1 cellular context compared by ENCODE assay signal in genomic region chr1:32351077-32351858, GRCh38.
TF ChIP-seq lines count a peak whose summit lies in the region.

No MANE protein-coding gene starts in this region.

TF ChIP-seq in WTC11, 78 proteins besides CTCF, POLR2A, EP300 and RAD21 (continued from another document):
- TF ChIP-seq, protein P1, sequence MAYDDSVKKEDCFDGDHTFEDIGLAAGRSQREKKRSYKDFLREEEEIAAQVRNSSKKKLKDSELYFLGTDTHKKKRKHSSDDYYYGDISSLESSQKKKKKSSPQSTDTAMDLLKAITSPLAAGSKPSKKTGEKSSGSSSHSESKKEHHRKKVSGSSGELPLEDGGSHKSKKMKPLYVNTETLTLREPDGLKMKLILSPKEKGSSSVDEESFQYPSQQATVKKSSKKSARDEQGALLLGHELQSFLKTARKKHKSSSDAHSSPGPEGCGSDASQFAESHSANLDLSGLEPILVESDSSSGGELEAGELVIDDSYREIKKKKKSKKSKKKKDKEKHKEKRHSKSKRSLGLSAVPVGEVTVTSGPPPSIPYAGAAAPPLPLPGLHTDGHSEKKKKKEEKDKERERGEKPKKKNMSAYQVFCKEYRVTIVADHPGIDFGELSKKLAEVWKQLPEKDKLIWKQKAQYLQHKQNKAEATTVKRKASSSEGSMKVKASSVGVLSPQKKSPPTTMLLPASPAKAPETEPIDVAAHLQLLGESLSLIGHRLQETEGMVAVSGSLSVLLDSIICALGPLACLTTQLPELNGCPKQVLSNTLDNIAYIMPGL (CRISPR knock-in tag; IDR thresholded peaks at IDR 0.05): peak; percentile 66
- TF ChIP-seq NR2C2 (CRISPR knock-in tag; IDR thresholded peaks at IDR 0.05): 0 out of 2 replicates have a peak, but pooled peaks have one; percentile 27
- TF ChIP-seq, protein P2, sequence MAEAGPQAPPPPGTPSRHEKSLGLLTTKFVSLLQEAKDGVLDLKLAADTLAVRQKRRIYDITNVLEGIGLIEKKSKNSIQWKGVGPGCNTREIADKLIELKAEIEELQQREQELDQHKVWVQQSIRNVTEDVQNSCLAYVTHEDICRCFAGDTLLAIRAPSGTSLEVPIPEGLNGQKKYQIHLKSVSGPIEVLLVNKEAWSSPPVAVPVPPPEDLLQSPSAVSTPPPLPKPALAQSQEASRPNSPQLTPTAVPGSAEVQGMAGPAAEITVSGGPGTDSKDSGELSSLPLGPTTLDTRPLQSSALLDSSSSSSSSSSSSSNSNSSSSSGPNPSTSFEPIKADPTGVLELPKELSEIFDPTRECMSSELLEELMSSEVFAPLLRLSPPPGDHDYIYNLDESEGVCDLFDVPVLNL (CRISPR knock-in tag; IDR thresholded peaks at IDR 0.05; ENCODE audit: borderline replicate concordance, low read depth): no peak
- TF ChIP-seq, protein P3, sequence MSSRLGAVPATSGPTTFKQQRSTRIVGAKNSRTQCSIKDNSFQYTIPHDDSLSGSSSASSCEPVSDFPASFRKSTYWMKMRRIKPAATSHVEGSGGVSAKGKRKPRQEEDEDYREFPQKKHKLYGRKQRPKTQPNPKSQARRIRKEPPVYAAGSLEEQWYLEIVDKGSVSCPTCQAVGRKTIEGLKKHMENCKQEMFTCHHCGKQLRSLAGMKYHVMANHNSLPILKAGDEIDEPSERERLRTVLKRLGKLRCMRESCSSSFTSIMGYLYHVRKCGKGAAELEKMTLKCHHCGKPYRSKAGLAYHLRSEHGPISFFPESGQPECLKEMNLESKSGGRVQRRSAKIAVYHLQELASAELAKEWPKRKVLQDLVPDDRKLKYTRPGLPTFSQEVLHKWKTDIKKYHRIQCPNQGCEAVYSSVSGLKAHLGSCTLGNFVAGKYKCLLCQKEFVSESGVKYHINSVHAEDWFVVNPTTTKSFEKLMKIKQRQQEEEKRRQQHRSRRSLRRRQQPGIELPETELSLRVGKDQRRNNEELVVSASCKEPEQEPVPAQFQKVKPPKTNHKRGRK (CRISPR knock-in tag; IDR thresholded peaks at IDR 0.05; ENCODE audit: borderline replicate concordance): no peak
- peak; percentile 61; the same call in 1 of the 2 replicates for TF ChIP-seq TEAD4 (CRISPR knock-in tag; IDR thresholded peaks at IDR 0.05)
- TF ChIP-seq RORB (CRISPR knock-in tag; IDR thresholded peaks at IDR 0.05): no peak
- peak; percentile 67 for TF ChIP-seq MYBL2 (CRISPR knock-in tag; IDR thresholded peaks at IDR 0.05)
- peak; percentile 77; the same call in 1 of the 2 replicates for TF ChIP-seq ETV6 (CRISPR knock-in tag; IDR thresholded peaks at IDR 0.05)
- TF ChIP-seq IRF1 (CRISPR knock-in tag; IDR thresholded peaks at IDR 0.05): peak; percentile 81
- peak; percentile 82 for TF ChIP-seq CREB1 (CRISPR knock-in tag; IDR thresholded peaks at IDR 0.05)
- TF ChIP-seq NFE2L1 (CRISPR knock-in tag; IDR thresholded peaks at IDR 0.05): peak; percentile 90
- TF ChIP-seq TEAD1 (CRISPR knock-in tag; IDR thresholded peaks at IDR 0.05): peak; percentile 92
- TF ChIP-seq GTF2I (CRISPR knock-in tag; conservative IDR thresholded peaks at IDR 0.05): no peak
- peak; percentile 81 for TF ChIP-seq FOXP4 (CRISPR knock-in tag; IDR thresholded peaks at IDR 0.05)
- TF ChIP-seq, protein P4, sequence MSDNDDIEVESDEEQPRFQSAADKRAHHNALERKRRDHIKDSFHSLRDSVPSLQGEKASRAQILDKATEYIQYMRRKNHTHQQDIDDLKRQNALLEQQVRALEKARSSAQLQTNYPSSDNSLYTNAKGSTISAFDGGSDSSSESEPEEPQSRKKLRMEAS (CRISPR knock-in tag; IDR thresholded peaks at IDR 0.05): peak; percentile 99
- TF ChIP-seq, protein P5, sequence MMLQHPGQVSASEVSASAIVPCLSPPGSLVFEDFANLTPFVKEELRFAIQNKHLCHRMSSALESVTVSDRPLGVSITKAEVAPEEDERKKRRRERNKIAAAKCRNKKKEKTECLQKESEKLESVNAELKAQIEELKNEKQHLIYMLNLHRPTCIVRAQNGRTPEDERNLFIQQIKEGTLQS (CRISPR knock-in tag; conservative IDR thresholded peaks at IDR 0.05): peak; percentile 61; the same call in 1 of the 2 replicates
- TF ChIP-seq ZBTB21 (CRISPR knock-in tag; IDR thresholded peaks at IDR 0.05; ENCODE audit: borderline replicate concordance): no peak; the same call in 1 of the 2 replicates
- TF ChIP-seq KAT7 (CRISPR knock-in tag; IDR thresholded peaks at IDR 0.05; ENCODE audit: borderline replicate concordance): no peak
- TF ChIP-seq RELA (CRISPR knock-in tag; IDR thresholded peaks at IDR 0.05; ENCODE audit: borderline replicate concordance): peak; percentile 80; the same call in 1 of the 2 replicates
- peak; percentile 53; the same call in 1 of the 2 replicates for TF ChIP-seq ARID4B (CRISPR knock-in tag; IDR thresholded peaks at IDR 0.05; ENCODE audit: borderline replicate concordance)
- TF ChIP-seq SMAD3 (CRISPR knock-in tag; IDR thresholded peaks at IDR 0.05; ENCODE audit: borderline replicate concordance): peak; percentile 71; the same call in 1 of the 2 replicates
- TF ChIP-seq ESRRA (CRISPR knock-in tag; IDR thresholded peaks at IDR 0.05; ENCODE audit: borderline replicate concordance): peak; percentile 64; the same call in 1 of the 2 replicates
- no peak for TF ChIP-seq EMX1 (CRISPR knock-in tag; IDR thresholded peaks at IDR 0.05)
- no peak for TF ChIP-seq ATF1 (CRISPR knock-in tag; IDR thresholded peaks at IDR 0.05)
- TF ChIP-seq, protein P6, sequence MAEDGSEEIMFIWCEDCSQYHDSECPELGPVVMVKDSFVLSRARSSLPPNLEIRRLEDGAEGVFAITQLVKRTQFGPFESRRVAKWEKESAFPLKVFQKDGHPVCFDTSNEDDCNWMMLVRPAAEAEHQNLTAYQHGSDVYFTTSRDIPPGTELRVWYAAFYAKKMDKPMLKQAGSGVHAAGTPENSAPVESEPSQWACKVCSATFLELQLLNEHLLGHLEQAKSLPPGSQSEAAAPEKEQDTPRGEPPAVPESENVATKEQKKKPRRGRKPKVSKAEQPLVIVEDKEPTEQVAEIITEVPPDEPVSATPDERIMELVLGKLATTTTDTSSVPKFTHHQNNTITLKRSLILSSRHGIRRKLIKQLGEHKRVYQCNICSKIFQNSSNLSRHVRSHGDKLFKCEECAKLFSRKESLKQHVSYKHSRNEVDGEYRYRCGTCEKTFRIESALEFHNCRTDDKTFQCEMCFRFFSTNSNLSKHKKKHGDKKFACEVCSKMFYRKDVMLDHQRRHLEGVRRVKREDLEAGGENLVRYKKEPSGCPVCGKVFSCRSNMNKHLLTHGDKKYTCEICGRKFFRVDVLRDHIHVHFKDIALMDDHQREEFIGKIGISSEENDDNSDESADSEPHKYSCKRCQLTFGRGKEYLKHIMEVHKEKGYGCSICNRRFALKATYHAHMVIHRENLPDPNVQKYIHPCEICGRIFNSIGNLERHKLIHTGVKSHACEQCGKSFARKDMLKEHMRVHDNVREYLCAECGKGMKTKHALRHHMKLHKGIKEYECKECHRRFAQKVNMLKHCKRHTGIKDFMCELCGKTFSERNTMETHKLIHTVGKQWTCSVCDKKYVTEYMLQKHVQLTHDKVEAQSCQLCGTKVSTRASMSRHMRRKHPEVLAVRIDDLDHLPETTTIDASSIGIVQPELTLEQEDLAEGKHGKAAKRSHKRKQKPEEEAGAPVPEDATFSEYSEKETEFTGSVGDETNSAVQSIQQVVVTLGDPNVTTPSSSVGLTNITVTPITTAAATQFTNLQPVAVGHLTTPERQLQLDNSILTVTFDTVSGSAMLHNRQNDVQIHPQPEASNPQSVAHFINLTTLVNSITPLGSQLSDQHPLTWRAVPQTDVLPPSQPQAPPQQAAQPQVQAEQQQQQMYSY (CRISPR knock-in tag; IDR thresholded peaks at IDR 0.05): 0 out of 2 replicates have a peak, but pooled peaks have one; percentile 31
- TF ChIP-seq, protein P7, sequence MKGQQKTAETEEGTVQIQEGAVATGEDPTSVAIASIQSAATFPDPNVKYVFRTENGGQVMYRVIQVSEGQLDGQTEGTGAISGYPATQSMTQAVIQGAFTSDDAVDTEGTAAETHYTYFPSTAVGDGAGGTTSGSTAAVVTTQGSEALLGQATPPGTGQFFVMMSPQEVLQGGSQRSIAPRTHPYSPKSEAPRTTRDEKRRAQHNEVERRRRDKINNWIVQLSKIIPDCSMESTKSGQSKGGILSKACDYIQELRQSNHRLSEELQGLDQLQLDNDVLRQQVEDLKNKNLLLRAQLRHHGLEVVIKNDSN (CRISPR knock-in tag; IDR thresholded peaks at IDR 0.05): peak; percentile 80; the same call in 1 of the 2 replicates
- TF ChIP-seq TCF7 (CRISPR knock-in tag; IDR thresholded peaks at IDR 0.05; ENCODE audit: low read depth): peak; percentile 83; the same call in 1 of the 2 replicates
- TF ChIP-seq ZNF396 (CRISPR knock-in tag; IDR thresholded peaks at IDR 0.05; ENCODE audit: borderline replicate concordance): no peak
- no peak for TF ChIP-seq NFATC4 (CRISPR knock-in tag; IDR thresholded peaks at IDR 0.05)
- peak; percentile 82; the same call in 1 of the 2 replicates for TF ChIP-seq ZNF219 (CRISPR knock-in tag; IDR thresholded peaks at IDR 0.05; ENCODE audit: borderline replicate concordance)
- TF ChIP-seq, protein P8, sequence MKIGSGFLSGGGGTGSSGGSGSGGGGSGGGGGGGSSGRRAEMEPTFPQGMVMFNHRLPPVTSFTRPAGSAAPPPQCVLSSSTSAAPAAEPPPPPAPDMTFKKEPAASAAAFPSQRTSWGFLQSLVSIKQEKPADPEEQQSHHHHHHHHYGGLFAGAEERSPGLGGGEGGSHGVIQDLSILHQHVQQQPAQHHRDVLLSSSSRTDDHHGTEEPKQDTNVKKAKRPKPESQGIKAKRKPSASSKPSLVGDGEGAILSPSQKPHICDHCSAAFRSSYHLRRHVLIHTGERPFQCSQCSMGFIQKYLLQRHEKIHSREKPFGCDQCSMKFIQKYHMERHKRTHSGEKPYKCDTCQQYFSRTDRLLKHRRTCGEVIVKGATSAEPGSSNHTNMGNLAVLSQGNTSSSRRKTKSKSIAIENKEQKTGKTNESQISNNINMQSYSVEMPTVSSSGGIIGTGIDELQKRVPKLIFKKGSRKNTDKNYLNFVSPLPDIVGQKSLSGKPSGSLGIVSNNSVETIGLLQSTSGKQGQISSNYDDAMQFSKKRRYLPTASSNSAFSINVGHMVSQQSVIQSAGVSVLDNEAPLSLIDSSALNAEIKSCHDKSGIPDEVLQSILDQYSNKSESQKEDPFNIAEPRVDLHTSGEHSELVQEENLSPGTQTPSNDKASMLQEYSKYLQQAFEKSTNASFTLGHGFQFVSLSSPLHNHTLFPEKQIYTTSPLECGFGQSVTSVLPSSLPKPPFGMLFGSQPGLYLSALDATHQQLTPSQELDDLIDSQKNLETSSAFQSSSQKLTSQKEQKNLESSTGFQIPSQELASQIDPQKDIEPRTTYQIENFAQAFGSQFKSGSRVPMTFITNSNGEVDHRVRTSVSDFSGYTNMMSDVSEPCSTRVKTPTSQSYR (CRISPR knock-in tag; IDR thresholded peaks at IDR 0.05): peak; percentile 98
- TF ChIP-seq TP53 (CRISPR knock-in tag; IDR thresholded peaks at IDR 0.05): 0 out of 2 replicates have a peak, but pooled peaks have one; percentile 71
